ENCODE assay signal across 27 cellular contexts in genomic region chr6:23265270-23265669, GRCh38.
"Had no signal": no experiment of that assay in that cellular context is flagged by ENCODE, and none has a peak within 500 bp of the region (broad histone marks: within the 10 kb centered on the region; RNA-seq: fewer than 3 reads in every experiment).

No MANE protein-coding gene starts in this region.

- H3K4me1 ChIP-seq: ascending aorta had no signal

- H3K27me3 ChIP-seq: ascending aorta had no signal

- ATAC-seq: activated CD4-positive, alpha-beta T cell treated with anti-CD3 and anti-CD28 coated beads for 36 hours; activated CD8-positive, alpha-beta memory T cell treated with anti-CD3 and anti-CD28 coated beads, Interleukin-2, amount 10 ng/mL, durations not matched to agents 7 days and 5 days; activated CD8-positive, alpha-beta T cell treated with anti-CD3 and anti-CD28 coated beads, Interleukin-2, amount 10 ng/mL, durations not matched to agents 7 days and 5 days; activated naive CD8-positive, alpha-beta T cell treated with anti-CD3 and anti-CD28 coated beads, Interleukin-2, amount 50 U/mL, for 24 hours had no signal

- H3K4me3 ChIP-seq: ascending aorta had no signal

- H3K9me3 ChIP-seq: ascending aorta had no signal

- H3K27ac ChIP-seq: ascending aorta, VCaP had no signal

- H3K36me3 ChIP-seq: ascending aorta had no signal

- DNase-seq: activated B cell treated with CpG ODN at 0.5 μM for 24 hours; activated CD4-positive, alpha-beta memory T cell treated with anti-CD3 and anti-CD28 coated beads, Interleukin-2, amount 10 ng/mL, durations not matched to agents 7 days and 5 days; activated CD4-positive, alpha-beta T cell treated with anti-CD3 and anti-CD28 coated beads for 1 hour; activated CD4-positive, alpha-beta T cell treated with anti-CD3 and anti-CD28 coated beads for 36 hours; activated CD4-positive, alpha-beta T cell treated with anti-CD3 and anti-CD28 coated beads for 48 hours; activated CD4-positive, alpha-beta T cell treated with anti-CD3 and anti-CD28 coated beads, Interleukin-2, amount 10 ng/mL, durations not matched to agents 7 days and 5 days; activated CD4-positive, alpha-beta T cell treated with anti-CD3 and anti-CD28 coated beads, Interleukin-2, amount 50 U/mL, for 48 hours; activated CD8-positive, alpha-beta memory T cell treated with anti-CD3 and anti-CD28 coated beads for 24 hours; activated CD8-positive, alpha-beta memory T cell treated with anti-CD3 and anti-CD28 coated beads, Interleukin-2, amount 10 ng/mL, durations not matched to agents 7 days and 5 days; activated CD8-positive, alpha-beta memory T cell treated with anti-CD3 and anti-CD28 coated beads, Interleukin-2, amount 50 U/mL, for 48 hours; activated CD8-positive, alpha-beta T cell treated with anti-CD3 and anti-CD28 coated beads, Interleukin-2, amount 10 ng/mL, durations not matched to agents 7 days and 5 days; activated effector memory CD4-positive, alpha-beta T cell treated with Interleukin-2 at 50 U/mL for 16 hours; activated gamma-delta T cell; activated naive CD4-positive, alpha-beta T cell treated with anti-CD3 and anti-CD28 coated beads, Interleukin-2, amount 10 ng/mL, durations not matched to agents 7 days and 5 days; activated naive CD4-positive, alpha-beta T cell treated with Interleukin-2 at 50 U/mL for 16 hours; activated naive CD8-positive, alpha-beta T cell treated with anti-CD3 and anti-CD28 coated beads, Interleukin-2, amount 10 ng/mL, durations not matched to agents 7 days and 5 days; activated naive CD8-positive, alpha-beta T cell treated with anti-CD3 and anti-CD28 coated beads, Interleukin-2, amount 50 U/mL, for 24 hours; activated T-cell treated with anti-CD3 and anti-CD28 coated beads, Interleukin-2, amount 50 U/mL, for 24 hours; activated T-cell treated with anti-CD3 and anti-CD28 coated beads, Interleukin-2, amount 50 U/mL, for 48 hours; amygdala; anterior cingulate cortex; central memory CD4-positive, alpha-beta T cell; T-helper 1 cell; T-helper 2 cell; T-helper 9 cell had no signal
